ENCODE assay signal across 8 cellular contexts in the genomic region with DNA sequence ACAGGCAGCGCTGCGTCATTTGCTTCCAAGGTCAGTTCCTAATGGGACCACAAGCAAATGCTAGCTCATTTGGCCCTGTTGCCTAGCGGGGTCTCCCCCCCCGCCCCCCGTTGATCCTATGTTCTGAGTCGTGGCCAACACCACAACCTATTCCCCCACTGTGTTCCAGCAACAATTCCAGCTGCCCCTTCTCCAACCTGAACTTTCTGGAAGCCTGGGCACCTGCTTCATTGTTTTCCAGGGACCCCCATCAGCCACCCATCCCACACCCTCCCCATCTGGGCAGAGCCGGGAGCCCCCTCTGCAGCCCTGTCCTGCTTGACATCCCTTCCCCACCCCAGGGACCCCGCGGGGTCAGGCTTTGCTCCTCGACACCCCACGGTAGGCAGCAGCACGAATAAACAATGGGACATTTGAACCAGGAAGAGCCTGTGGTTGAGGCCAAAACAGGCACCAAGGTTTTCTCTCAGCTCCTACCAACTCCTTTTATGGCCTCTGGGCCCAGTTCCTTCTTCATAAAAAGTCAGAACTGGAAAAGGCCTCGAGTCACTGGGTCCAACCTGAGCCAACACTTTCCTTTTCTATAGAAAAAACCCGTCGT.
DNase-seq lines count a peak whose midpoint lies in the region; ATAC-seq and TF ChIP-seq lines count a peak whose summit lies in the region.

No MANE protein-coding gene starts in this region.

- POLR2A ChIA-PET in AG04449 (lab: Yijun Ruan, JAX) = interaction anchor here (1.1 to 3.8 kb wide), 6 partner anchors 8 to 101 kb away, joined by 3 to 28 read pairs (median 8); partner anchors contain the start of gene PTMA

- intact Hi-C loops in dendritic cell treated with granulocyte-macrophage colony-stimulating factor and Interleukin-4, amounts not matched to agents 40 ng/mL and 50 ng/mL, for 4 days (cut with micrococcal nuclease) = loop anchor here (2.0 kb wide), 3 partner anchors 30 to 94 kb away; no protein-coding TSS in a partner anchor

- no peaks in the 10 kb centered on the region for H3K36me3 ChIP-seq in OCI-LY1 (ENCODE audit: insufficient read depth, low read length)
- no peaks in the 10 kb centered on the region for H3K36me3 ChIP-seq in mucosa of stomach (ENCODE audit: control insufficient read depth, insufficient read depth, low read length)

- H3K4me1 ChIP-seq in OCI-LY1 (ENCODE audit: insufficient read depth, low read length, severe bottlenecking) = peaks cover 60% of the 10 kb centered on the region
- peaks cover 43% of the 10 kb centered on the region for H3K4me1 ChIP-seq in mucosa of stomach (ENCODE audit: control insufficient read depth, insufficient read depth, low read length)

- no peaks in the 10 kb centered on the region for H3K27me3 ChIP-seq in OCI-LY1 (ENCODE audit: insufficient read depth, low read length)
- H3K27me3 ChIP-seq in mucosa of stomach (ENCODE audit: control insufficient read depth, insufficient read depth, low read length) = no peaks in the 10 kb centered on the region

- no peaks in the 10 kb centered on the region for H3K9me3 ChIP-seq in OCI-LY1 (ENCODE audit: low read length)
- no peaks in the 10 kb centered on the region for H3K9me3 ChIP-seq in mucosa of stomach (ENCODE audit: control insufficient read depth, low read length)

- TF ChIP-seq CTCF in AG04449 (IDR thresholded peaks at IDR 0.05; ENCODE audit: insufficient read depth, low read length, missing control alignments) (no peak), OCI-LY1 (IDR thresholded peaks at IDR 0.05; ENCODE audit: low read length) (no peak)

- DNase-seq in AG04449 (ENCODE audit: low read depth, low spot score) (no peak), 8988T (no peak), AG08396 (ENCODE audit: low spot score) (no peak)

- H2AFZ ChIP-seq in OCI-LY1 (ENCODE audit: low read length) = no peak overlapping the region

- H3K9me3 Mint-ChIP-seq in dendritic cell treated with granulocyte-macrophage colony-stimulating factor and Interleukin-4, amounts not matched to agents 40 ng/mL and 50 ng/mL, for 4 days = no peaks in the 10 kb centered on the region

- CTCF ChIA-PET in AG04449 (lab: Yijun Ruan, JAX) = interaction anchor here (0.6 to 15.4 kb wide), 28 partner anchors 9 to 289 kb away, joined by 3 to 414 read pairs (median 7); partner anchors contain the start of genes COPS7B and PTMA

- H3K4me2 ChIP-seq in OCI-LY1 (ENCODE audit: low read length) = peak overlapping the region; percentile 84

- peaks cover 54% of the 10 kb centered on the region for H3K4me1 Mint-ChIP-seq in dendritic cell treated with granulocyte-macrophage colony-stimulating factor and Interleukin-4, amounts not matched to agents 40 ng/mL and 50 ng/mL, for 4 days (ENCODE audit: low read depth)

- no peaks in the 10 kb centered on the region for H3K9me2 ChIP-seq in OCI-LY1 (ENCODE audit: low read depth, low read length)

- H3K36me3 Mint-ChIP-seq in dendritic cell treated with granulocyte-macrophage colony-stimulating factor and Interleukin-4, amounts not matched to agents 40 ng/mL and 50 ng/mL, for 4 days (ENCODE audit: low read depth) = no peaks in the 10 kb centered on the region

- peak overlapping the region; percentile 92 for H3K9ac ChIP-seq in OCI-LY1 (ENCODE audit: low read length)
- peak overlapping the region; percentile 93 for H3K9ac ChIP-seq in mucosa of stomach (ENCODE audit: low read length)

- H3K79me2 ChIP-seq in OCI-LY1 (ENCODE audit: insufficient read depth, low read length) = no peaks in the 10 kb centered on the region

- H3K27me3 Mint-ChIP-seq in dendritic cell treated with granulocyte-macrophage colony-stimulating factor and Interleukin-4, amounts not matched to agents 40 ng/mL and 50 ng/mL, for 4 days = peaks cover 33% of the 10 kb centered on the region

- H3K27ac ChIP-seq in OCI-LY1 (ENCODE audit: low read depth, low read length, poor library complexity, severe bottlenecking) = peak overlapping the region; percentile 99

- H4K20me1 ChIP-seq in OCI-LY1 (ENCODE audit: insufficient read depth, low read length) = no peaks in the 10 kb centered on the region

- peak overlapping the region; percentile 80 for H3K4me3 Mint-ChIP-seq in dendritic cell treated with granulocyte-macrophage colony-stimulating factor and Interleukin-4, amounts not matched to agents 40 ng/mL and 50 ng/mL, for 4 days

- H3K4me3 ChIP-seq in AG04449 (ENCODE audit: low read depth, low read length) (peak overlapping the region; percentile 48; the same call in 1 of the 2 replicates), OCI-LY1 (ENCODE audit: low read depth, low read length, poor library complexity, severe bottlenecking) (peak overlapping the region; percentile 53), mucosa of stomach (ENCODE audit: low read length) (peak overlapping the region; percentile 27)

- peak overlapping the region; percentile 90 for H3K27ac Mint-ChIP-seq in dendritic cell treated with granulocyte-macrophage colony-stimulating factor and Interleukin-4, amounts not matched to agents 40 ng/mL and 50 ng/mL, for 4 days

- H3F3A ChIP-seq in OCI-LY1 (ENCODE audit: insufficient read depth, low read length) = 0 out of 2 replicates have a peak, but pooled peaks cover 8% of the 10 kb centered on the region

- ATAC-seq in GM19043 (IDR thresholded peaks at IDR 0.05; ENCODE audit: low read depth, unreplicated experiment) (peak; percentile 2), HG03342 (IDR thresholded peaks at IDR 0.05; ENCODE audit: unreplicated experiment) (no peak)
